33 cellular contexts compared by ENCODE assay signal in the genomic region with DNA sequence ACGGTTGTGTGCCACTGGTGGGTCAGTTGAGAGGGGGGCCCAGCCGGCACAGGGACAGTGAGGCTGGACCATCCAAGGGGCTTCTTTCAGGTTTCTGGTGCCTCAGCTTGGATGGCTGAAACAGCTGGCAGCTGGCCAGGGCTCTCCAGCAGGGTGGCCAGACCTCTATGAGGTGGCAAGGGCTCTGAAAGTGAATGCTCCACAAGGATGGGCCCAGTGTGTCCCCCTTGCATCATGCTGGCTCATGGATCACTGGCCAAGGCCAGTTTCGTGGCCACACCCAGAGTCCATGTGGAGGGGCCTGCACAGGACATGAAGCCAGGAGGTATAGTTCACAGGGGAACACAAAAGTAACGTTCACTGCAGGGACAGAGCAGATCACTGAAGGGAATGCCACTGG.
"Had no signal": no experiment of that assay in that cellular context is flagged by ENCODE, and none has a peak within 500 bp of the region (broad histone marks: within the 10 kb centered on the region; RNA-seq: fewer than 3 reads in every experiment).

No MANE protein-coding gene starts in this region.

- H3K27me3 ChIP-seq: adrenal gland, body of pancreas, breast epithelium, SJCRH30 had no signal

- H3K36me3 ChIP-seq: adrenal gland, breast epithelium, SJCRH30, WERI-Rb-1 had no signal

- H3K27ac ChIP-seq: adrenal gland, SJCRH30, SK-N-MC, WERI-Rb-1 had no signal

- H3K4me1 ChIP-seq: SJCRH30 had no signal

- FAIRE-seq: astrocyte, RCC 7860 had no signal

- DNase-seq: activated CD4-positive, alpha-beta memory T cell treated with anti-CD3 and anti-CD28 coated beads for 36 hours; activated CD4-positive, alpha-beta T cell treated with anti-CD3 and anti-CD28 coated beads, Interleukin-2, amount 50 U/mL, for 1 hour; activated CD8-positive, alpha-beta memory T cell treated with anti-CD3 and anti-CD28 coated beads, Interleukin-2, amount 50 U/mL, for 4 hours; activated gamma-delta T cell treated with Interleukin-2 at 50 U/mL for 16 hours; activated naive CD4-positive, alpha-beta T cell treated with anti-CD3 and anti-CD28 coated beads for 36 hours; activated T-cell treated with anti-CD3 and anti-CD28 coated beads for 4 hours; activated T-cell treated with anti-CD3 and anti-CD28 coated beads, Interleukin-2, amount 50 U/mL, for 4 hours; adrenal gland; body of pancreas; central memory CD4-positive, alpha-beta T cell; Karpas-422; KBM-7; NCI-H1105; NCI-H1417 treated with DMSO at 0.1 percent for 48 hours; NCI-H1930; NCI-H2081 treated with DMSO at 0.1 percent for 48 hours; NCI-H226; NCI-H446 treated with DMSO at 0.1 percent for 48 hours; NCI-H524; NCI-H69; NCI-H82; NK-92 treated with Interleukin-12 subunit alpha and Interleukin-12 subunit beta, amount 100 ng/mL, for 24 hours; PC-3; SHP77; SJCRH30; T1000; WERI-Rb-1 had no signal

- ATAC-seq: activated naive CD4-positive, alpha-beta T cell treated with anti-CD3 and anti-CD28 coated beads, Interleukin-2, amount 50 U/mL, for 72 hours; activated T-cell treated with anti-CD3 and anti-CD28 coated beads, Interleukin-2, amount 50 U/mL, for 4 hours; body of pancreas; PC-3 had no signal

- H3K27ac Mint-ChIP-seq: activated CD4-positive, alpha-beta memory T cell treated with anti-CD3 and anti-CD28 coated beads for 36 hours; activated naive CD4-positive, alpha-beta T cell treated with anti-CD3 and anti-CD28 coated beads for 36 hours; activated T-helper 1 cell treated with anti-CD3 and anti-CD28 coated beads, Interleukin-12 subunit alpha, Interleukin-12 subunit beta, Interleukin-2, Interleukin-4 antibody, amounts not matched to agents 30 ng/mL and 10 ng/mL and 1 ng/mL, durations not matched to agents 14 hours and 24 hours and 36 hours had no signal

- H3K4me3 Mint-ChIP-seq: activated CD4-positive, alpha-beta memory T cell treated with anti-CD3 and anti-CD28 coated beads for 36 hours; activated naive CD4-positive, alpha-beta T cell treated with anti-CD3 and anti-CD28 coated beads for 36 hours; activated T-cell treated with anti-CD3 and anti-CD28 coated beads, Interleukin-2, amount 50 U/mL, for 4 hours; activated T-helper 1 cell treated with anti-CD3 and anti-CD28 coated beads, Interleukin-12 subunit alpha, Interleukin-12 subunit beta, Interleukin-2, Interleukin-4 antibody, amounts not matched to agents 30 ng/mL and 10 ng/mL and 1 ng/mL, durations not matched to agents 14 hours and 24 hours and 36 hours had no signal

- H3K4me3 ChIP-seq: adrenal gland, body of pancreas, breast epithelium, SJCRH30, SK-N-MC had no signal

- H3K27me3 Mint-ChIP-seq: activated CD4-positive, alpha-beta memory T cell treated with anti-CD3 and anti-CD28 coated beads for 36 hours had no signal

- H3K36me3 Mint-ChIP-seq: activated CD4-positive, alpha-beta memory T cell treated with anti-CD3 and anti-CD28 coated beads for 36 hours; activated naive CD4-positive, alpha-beta T cell treated with anti-CD3 and anti-CD28 coated beads, Interleukin-2, amount 50 U/mL, for 72 hours had no signal

- H3K9me3 ChIP-seq: adrenal gland, body of pancreas, breast epithelium, SJCRH30 had no signal

- H3K9me3 Mint-ChIP-seq: activated CD4-positive, alpha-beta memory T cell treated with anti-CD3 and anti-CD28 coated beads for 36 hours; activated naive CD4-positive, alpha-beta T cell treated with anti-CD3 and anti-CD28 coated beads for 36 hours; activated naive CD4-positive, alpha-beta T cell treated with anti-CD3 and anti-CD28 coated beads, Interleukin-2, amount 50 U/mL, for 72 hours; activated T-cell treated with anti-CD3 and anti-CD28 coated beads, Interleukin-2, amount 50 U/mL, for 4 hours; activated T-helper 1 cell treated with anti-CD3 and anti-CD28 coated beads, Interleukin-12 subunit alpha, Interleukin-12 subunit beta, Interleukin-2, Interleukin-4 antibody, amounts not matched to agents 30 ng/mL and 10 ng/mL and 1 ng/mL, durations not matched to agents 14 hours and 24 hours and 36 hours had no signal
